1 cellular context compared by ENCODE assay signal in genomic region chr12:69738351-69739286, GRCh38.
TF ChIP-seq lines count a peak whose summit lies in the region.

A gene with protein sequence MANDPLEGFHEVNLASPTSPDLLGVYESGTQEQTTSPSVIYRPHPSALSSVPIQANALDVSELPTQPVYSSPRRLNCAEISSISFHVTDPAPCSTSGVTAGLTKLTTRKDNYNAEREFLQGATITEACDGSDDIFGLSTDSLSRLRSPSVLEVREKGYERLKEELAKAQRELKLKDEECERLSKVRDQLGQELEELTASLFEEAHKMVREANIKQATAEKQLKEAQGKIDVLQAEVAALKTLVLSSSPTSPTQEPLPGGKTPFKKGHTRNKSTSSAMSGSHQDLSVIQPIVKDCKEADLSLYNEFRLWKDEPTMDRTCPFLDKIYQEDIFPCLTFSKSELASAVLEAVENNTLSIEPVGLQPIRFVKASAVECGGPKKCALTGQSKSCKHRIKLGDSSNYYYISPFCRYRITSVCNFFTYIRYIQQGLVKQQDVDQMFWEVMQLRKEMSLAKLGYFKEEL (plus strand): TSS chr12:69738860. CDS start chr12:69755409, 16,549 bp downstream.

TF ChIP-seq in HepG2, 621 proteins besides CTCF, POLR2A, EP300 and RAD21 (continued from another document and continues in another):
- TF ChIP-seq ZNF407 (CRISPR knock-in tag; IDR thresholded peaks at IDR 0.05; ENCODE audit: not compliant biosample characterization) = peak; percentile 21
- no peak for TF ChIP-seq CAMTA2 (CRISPR knock-in tag; IDR thresholded peaks at IDR 0.05; ENCODE audit: borderline replicate concordance)
- peak; percentile 59; the same call in 1 of the 2 replicates for TF ChIP-seq MED13 (CRISPR knock-in tag; IDR thresholded peaks at IDR 0.05)
- TF ChIP-seq SP4 (CRISPR knock-in tag; IDR thresholded peaks at IDR 0.05) = peak; percentile 27; the same call in 1 of the 2 replicates
- no peak for TF ChIP-seq ZNF333 (CRISPR knock-in tag; IDR thresholded peaks at IDR 0.05; ENCODE audit: borderline replicate concordance)
- no peak for TF ChIP-seq ZFP36L1 (CRISPR knock-in tag; IDR thresholded peaks at IDR 0.05)
- no peak for TF ChIP-seq THYN1 (CRISPR knock-in tag; IDR thresholded peaks at IDR 0.05; ENCODE audit: borderline replicate concordance, low read depth)
- 0 out of 2 replicates have a peak, but pooled peaks have one; percentile 10 for TF ChIP-seq RARA (CRISPR knock-in tag; IDR thresholded peaks at IDR 0.05)
- TF ChIP-seq MED1 (CRISPR knock-in tag; IDR thresholded peaks at IDR 0.05) = peak; percentile 39; the same call in 1 of the 2 replicates
- no peak for TF ChIP-seq ZNF251 (CRISPR knock-in tag; IDR thresholded peaks at IDR 0.05)
- peak; percentile 63; the same call in 1 of the 2 replicates for TF ChIP-seq NFKB2 (CRISPR knock-in tag; IDR thresholded peaks at IDR 0.05; ENCODE audit: borderline replicate concordance)
- TF ChIP-seq HNRNPLL (IDR thresholded peaks at IDR 0.05; ENCODE audit: low read depth, low read length, poor library complexity, severe bottlenecking) = peak; percentile 63
- no peak for TF ChIP-seq KDM6A (CRISPR knock-in tag; IDR thresholded peaks at IDR 0.05; ENCODE audit: low read depth)
- TF ChIP-seq MIER2 (CRISPR knock-in tag; IDR thresholded peaks at IDR 0.05) = no peak
- no peak for TF ChIP-seq ZNF335 (CRISPR knock-in tag; IDR thresholded peaks at IDR 0.05)
- TF ChIP-seq FOXO1 (CRISPR knock-in tag; IDR thresholded peaks at IDR 0.05) = no peak
- peak; percentile 49; the same call in 1 of the 2 replicates for TF ChIP-seq TBX2 (CRISPR knock-in tag; IDR thresholded peaks at IDR 0.05; ENCODE audit: borderline replicate concordance)
- no peak for TF ChIP-seq SMYD3 (CRISPR knock-in tag; IDR thresholded peaks at IDR 0.05)
- 0 out of 2 replicates have a peak, but pooled peaks have one; percentile 20 for TF ChIP-seq NKX3-1 (CRISPR knock-in tag; IDR thresholded peaks at IDR 0.05)
- TF ChIP-seq BCL6 (CRISPR knock-in tag; IDR thresholded peaks at IDR 0.05) = peak; percentile 13; the same call in 1 of the 2 replicates
- no peak for TF ChIP-seq DRAP1 (CRISPR knock-in tag; IDR thresholded peaks at IDR 0.05)
- no peak for TF ChIP-seq ZNF569 (CRISPR knock-in tag; IDR thresholded peaks at IDR 0.05; ENCODE audit: borderline replicate concordance)
- no peak for TF ChIP-seq KLF16 (CRISPR knock-in tag; IDR thresholded peaks at IDR 0.05)
- TF ChIP-seq, protein P1, sequence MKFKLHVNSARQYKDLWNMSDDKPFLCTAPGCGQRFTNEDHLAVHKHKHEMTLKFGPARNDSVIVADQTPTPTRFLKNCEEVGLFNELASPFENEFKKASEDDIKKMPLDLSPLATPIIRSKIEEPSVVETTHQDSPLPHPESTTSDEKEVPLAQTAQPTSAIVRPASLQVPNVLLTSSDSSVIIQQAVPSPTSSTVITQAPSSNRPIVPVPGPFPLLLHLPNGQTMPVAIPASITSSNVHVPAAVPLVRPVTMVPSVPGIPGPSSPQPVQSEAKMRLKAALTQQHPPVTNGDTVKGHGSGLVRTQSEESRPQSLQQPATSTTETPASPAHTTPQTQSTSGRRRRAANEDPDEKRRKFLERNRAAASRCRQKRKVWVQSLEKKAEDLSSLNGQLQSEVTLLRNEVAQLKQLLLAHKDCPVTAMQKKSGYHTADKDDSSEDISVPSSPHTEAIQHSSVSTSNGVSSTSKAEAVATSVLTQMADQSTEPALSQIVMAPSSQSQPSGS (CRISPR knock-in tag; IDR thresholded peaks at IDR 0.05) = no peak
- peak; percentile 39; the same call in 1 of the 2 replicates for TF ChIP-seq KLF6 (CRISPR knock-in tag; IDR thresholded peaks at IDR 0.05)
- TF ChIP-seq DNMT1 (CRISPR knock-in tag; IDR thresholded peaks at IDR 0.05) = no peak
- TF ChIP-seq SMARCC2 (IDR thresholded peaks at IDR 0.05) = no peak
- TF ChIP-seq HNF4G (IDR thresholded peaks at IDR 0.05; ENCODE audit: borderline replicate concordance, low read depth, low read length) = no peak
- 0 out of 2 replicates have a peak, but pooled peaks have one; percentile 21 for TF ChIP-seq HNF4G (CRISPR knock-in tag; IDR thresholded peaks at IDR 0.05; ENCODE audit: borderline replicate concordance, low read depth)
- TF ChIP-seq ZNF614 (CRISPR knock-in tag; IDR thresholded peaks at IDR 0.05; ENCODE audit: borderline replicate concordance) = peak; percentile 54; the same call in 1 of the 2 replicates
- TF ChIP-seq ZNF674 (CRISPR knock-in tag; IDR thresholded peaks at IDR 0.05; ENCODE audit: low read depth) = 0 out of 2 replicates have a peak, but pooled peaks have one; percentile 42
- no peak for TF ChIP-seq ZNF629 (CRISPR knock-in tag; conservative IDR thresholded peaks at IDR 0.05)
- TF ChIP-seq ZSCAN22 (CRISPR knock-in tag; IDR thresholded peaks at IDR 0.05) = no peak
- TF ChIP-seq SOX5 (CRISPR knock-in tag; IDR thresholded peaks at IDR 0.05; ENCODE audit: borderline replicate concordance) = no peak
- TF ChIP-seq, protein P2, sequence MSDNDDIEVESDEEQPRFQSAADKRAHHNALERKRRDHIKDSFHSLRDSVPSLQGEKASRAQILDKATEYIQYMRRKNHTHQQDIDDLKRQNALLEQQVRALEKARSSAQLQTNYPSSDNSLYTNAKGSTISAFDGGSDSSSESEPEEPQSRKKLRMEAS (IDR thresholded peaks at IDR 0.05) = peak; percentile 52
- no peak for TF ChIP-seq NFKBIZ (CRISPR knock-in tag; IDR thresholded peaks at IDR 0.05)
- no peak for TF ChIP-seq ATF1 (CRISPR knock-in tag; IDR thresholded peaks at IDR 0.05)
- TF ChIP-seq FOSL2 (CRISPR knock-in tag; IDR thresholded peaks at IDR 0.05) = no peak
- no peak; the same call in 1 of the 2 replicates for TF ChIP-seq SRY (CRISPR knock-in tag; IDR thresholded peaks at IDR 0.05)
- peak; percentile 64; the same call in 1 of the 2 replicates for TF ChIP-seq RFX1 (IDR thresholded peaks at IDR 0.05)
- no peak for TF ChIP-seq ZNF326 (CRISPR knock-in tag; IDR thresholded peaks at IDR 0.05; ENCODE audit: borderline replicate concordance)
- TF ChIP-seq ZNF180 (CRISPR knock-in tag; IDR thresholded peaks at IDR 0.05; ENCODE audit: borderline replicate concordance, low read depth) = no peak
- 0 out of 2 replicates have a peak, but pooled peaks have one; percentile 13 for TF ChIP-seq GATAD2A (CRISPR knock-in tag; IDR thresholded peaks at IDR 0.05)
- TF ChIP-seq E2F2 (CRISPR knock-in tag; IDR thresholded peaks at IDR 0.05; ENCODE audit: borderline replicate concordance) = no peak; the same call in 1 of the 2 replicates
- TF ChIP-seq ZNF274 (CRISPR knock-in tag; IDR thresholded peaks at IDR 0.05) = no peak
- no peak for TF ChIP-seq SALL2 (CRISPR knock-in tag; IDR thresholded peaks at IDR 0.05)
- TF ChIP-seq ZNF572 (CRISPR knock-in tag; IDR thresholded peaks at IDR 0.05) = no peak
- 0 out of 2 replicates have a peak, but pooled peaks have one; percentile 15 for TF ChIP-seq KDM5A (IDR thresholded peaks at IDR 0.05; ENCODE audit: borderline replicate concordance, low read length)
- no peak for TF ChIP-seq JDP2 (CRISPR knock-in tag; IDR thresholded peaks at IDR 0.05; ENCODE audit: borderline replicate concordance)
- peak; percentile 30; the same call in 1 of the 2 replicates for TF ChIP-seq ZNF574 (CRISPR knock-in tag; IDR thresholded peaks at IDR 0.05)
- TF ChIP-seq NR2F2 (IDR thresholded peaks at IDR 0.05; ENCODE audit: borderline replicate concordance, low read depth) = no peak
- TF ChIP-seq NFATC3 (CRISPR knock-in tag; IDR thresholded peaks at IDR 0.05) = no peak
- TF ChIP-seq CBX5 (CRISPR knock-in tag; IDR thresholded peaks at IDR 0.05; ENCODE audit: borderline replicate concordance) = no peak
- no peak for TF ChIP-seq FUBP1 (CRISPR knock-in tag; IDR thresholded peaks at IDR 0.05; ENCODE audit: borderline replicate concordance)
- peak; percentile 22; the same call in 1 of the 2 replicates for TF ChIP-seq ZNF766 (CRISPR knock-in tag; IDR thresholded peaks at IDR 0.05; ENCODE audit: borderline replicate concordance)
